Comparison of ENCODE assay signal across 8 cellular contexts in the genomic region with DNA sequence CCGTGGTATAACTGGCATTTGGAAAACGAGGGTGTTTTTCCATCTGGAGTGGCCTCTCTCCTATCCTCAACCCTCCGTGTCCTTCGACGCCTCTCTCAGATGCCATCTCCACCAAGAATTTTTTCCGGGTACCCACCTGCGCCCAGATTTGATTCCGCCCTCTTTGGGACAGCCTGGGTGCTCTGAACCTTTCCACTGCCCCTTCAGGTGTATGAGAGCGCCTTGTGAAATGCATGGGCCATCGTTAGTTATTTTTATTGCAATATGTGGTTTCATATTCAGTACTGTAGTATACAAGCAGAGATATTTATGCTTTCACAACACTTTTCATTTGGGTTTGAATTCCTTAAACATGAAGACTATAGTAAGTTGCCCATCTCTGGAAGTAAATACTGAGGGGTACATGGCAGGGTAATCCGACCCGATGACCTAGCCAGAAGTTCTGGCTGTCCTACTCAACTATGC.
A peak's percentile ranks its signal among the peaks of the same experiment; 100 is the strongest.
DNase-seq lines count a peak whose midpoint lies in the region; ATAC-seq and TF ChIP-seq lines count a peak whose summit lies in the region.
"Had no signal": no experiment of that assay in that cellular context is flagged by ENCODE, and none has a peak within 500 bp of the region (broad histone marks: within the 10 kb centered on the region; RNA-seq: fewer than 3 reads in every experiment).

No MANE protein-coding gene starts in this region.

- H3K27me3 ChIP-seq in spleen (replicated peaks in 1 of 7), result peaks cover 0 to 76% (median 53%) of the 10 kb centered on the region in 7 donors

- H3K4me1 Mint-ChIP-seq in activated naive CD8-positive, alpha-beta T cell (ENCODE audit: low read depth), result peaks cover 51% of the 10 kb centered on the region

- intact Hi-C loops in spleen (cut with DNase I; ENCODE audit: low total_unique reads), result no loop called here

- no peaks in the 10 kb centered on the region for H3K9me3 ChIP-seq in spleen
- H3K9me3 ChIP-seq: neutrophil had no signal

- DNase-seq in HFF-Myc (ENCODE audit: extremely low read depth, low read depth) (no peak), spleen (no peak), iPS-NIHi11 (ENCODE audit: low spot score) (no peak)

- ATAC-seq in HG03159 (IDR thresholded peaks at IDR 0.05; ENCODE audit: unreplicated experiment) (no peak), GM21423 (IDR thresholded peaks at IDR 0.05; ENCODE audit: unreplicated experiment) (no peak)

- H3K27ac ChIP-seq in spleen, result no peak overlapping the region
- H3K27ac ChIP-seq: neutrophil had no signal

- H3K27me3 Mint-ChIP-seq in activated naive CD8-positive, alpha-beta T cell, result peaks cover 7% of the 10 kb centered on the region

- H3K27ac Mint-ChIP-seq in activated naive CD8-positive, alpha-beta T cell, result peak overlapping the region; percentile 77

- no peak for TF ChIP-seq POLR2A in spleen (IDR thresholded peaks at IDR 0.05)

- H3K4me1 ChIP-seq in spleen, result peaks cover 8 to 23% (median 15%) of the 10 kb centered on the region in 6 donors

- TF ChIP-seq CTCF in HFF-Myc (IDR thresholded peaks at IDR 0.05; ENCODE audit: low read depth, low read length, missing control alignments) (no peak), spleen (IDR thresholded peaks at IDR 0.05 in 8 of 11, conservative IDR thresholded peaks at IDR 0.05 in 3 of 11) (no peak)

- 45 to 53% (median 49%) methylated on average over 12 of the region's 12 CpGs for WGBS in spleen, 5 donors

- H3K9me3 Mint-ChIP-seq in activated naive CD8-positive, alpha-beta T cell (ENCODE audit: low read depth), result no peaks in the 10 kb centered on the region

- peak overlapping the region; percentile 86 for H3K4me3 ChIP-seq in HFF-Myc (replicated peaks; ENCODE audit: low read depth, low read length)
- H3K4me3 ChIP-seq in iPS-11a (ENCODE audit: low read depth, low read length), result peak overlapping the region; percentile 49
- peak overlapping the region in 5 of 8 donors; percentile 54 to 71 (median 56) for H3K4me3 ChIP-seq in spleen

- no peaks in the 10 kb centered on the region for H3K36me3 ChIP-seq in spleen
- H3K36me3 ChIP-seq: neutrophil had no signal

- peaks cover 2% of the 10 kb centered on the region for H3K36me3 Mint-ChIP-seq in activated naive CD8-positive, alpha-beta T cell

- H3K4me3 Mint-ChIP-seq in activated naive CD8-positive, alpha-beta T cell, result peak overlapping the region; percentile 88
